In genomic region chr3:132593950-132594328, GRCh38 we compare ENCODE assay signal across 17 cellular contexts. TPM values are rescaled to one million over a fixed set of nuclear protein-coding genes. Genes with fewer than 3 reads are reported as not detected.
DNase-seq lines count a peak whose midpoint lies in the region; ATAC-seq and TF ChIP-seq lines count a peak whose summit lies in the region.
"Had no signal": no experiment of that assay in that cellular context is flagged by ENCODE, and none has a peak within 500 bp of the region (broad histone marks: within the 10 kb centered on the region; RNA-seq: fewer than 3 reads in every experiment).

No MANE protein-coding gene starts in this region.

- H3K36me3 ChIP-seq in ACC112 (ENCODE audit: insufficient read depth, low read length) (peaks cover 3% of the 10 kb centered on the region; the same call in 1 of the 2 replicates), Karpas-422 (ENCODE audit: insufficient read depth, low read length) (peaks cover 3% of the 10 kb centered on the region; the same call in 1 of the 2 replicates), brain microvascular endothelial cell (replicated peaks) (no peaks in the 10 kb centered on the region), esophagus squamous epithelium (peaks cover 0 to 15% (median 7%) of the 10 kb centered on the region in 3 donors)
- H3K36me3 ChIP-seq: neural progenitor cell had no signal

- TF ChIP-seq POLR2A in esophagus squamous epithelium (IDR thresholded peaks at IDR 0.05): no peak

- WGBS in esophagus squamous epithelium, 2 donors: 30 to 31% methylated on average over 3 of the region's 3 CpGs

- H3K27ac ChIP-seq in ACC112 (ENCODE audit: low read depth, low read length) (peak overlapping the region; percentile 95), Karpas-422 (ENCODE audit: low read length) (no peak overlapping the region), brain microvascular endothelial cell (peak overlapping the region; percentile 63), esophagus squamous epithelium (peak overlapping the region in 2 of 4 donors; percentile 31 to 54)
- H3K27ac ChIP-seq: neural progenitor cell, SJCRH30 had no signal

- H3K27me3 ChIP-seq in ACC112 (ENCODE audit: insufficient read depth, low read length) (no peaks in the 10 kb centered on the region), Karpas-422 (ENCODE audit: low read length) (no peaks in the 10 kb centered on the region), brain microvascular endothelial cell (replicated peaks) (no peaks in the 10 kb centered on the region), esophagus squamous epithelium (no peaks in the 10 kb centered on the region)
- H3K27me3 ChIP-seq: neural progenitor cell, SJCRH30 had no signal

- H2AFZ ChIP-seq in ACC112 (ENCODE audit: low read length, unreplicated experiment): peak overlapping the region; percentile 87
- H2AFZ ChIP-seq in Karpas-422 (ENCODE audit: low read length): peak overlapping the region; percentile 39; the same call in 1 of the 2 replicates
- H2AFZ ChIP-seq: neural progenitor cell had no signal

- no peak overlapping the region for H3K4me2 ChIP-seq in Karpas-422 (ENCODE audit: low read depth, low read length, poor library complexity, severe bottlenecking)

- intact Hi-C loops in esophagus squamous epithelium (cut with DNase I): no loop called here

- H4K20me1 ChIP-seq in Karpas-422 (ENCODE audit: insufficient read depth, low read depth, low read length): no peaks in the 10 kb centered on the region

- peaks cover 2% of the 10 kb centered on the region for H3K79me2 ChIP-seq in ACC112 (ENCODE audit: control insufficient read depth, insufficient read depth, low read length, unreplicated experiment)
- peaks cover 7% of the 10 kb centered on the region for H3K79me2 ChIP-seq in Karpas-422 (ENCODE audit: low read length)

- no peak for DNase-seq in Karpas-422
- DNase-seq in brain microvascular endothelial cell: peak; percentile 74
- DNase-seq in iris pigment epithelial cell (ENCODE audit: low read depth): peak; percentile 82
- no peak for DNase-seq in NCI-H1417 treated with DMSO at 0.1 percent for 48 hours (lab: John Stamatoyannopoulos, UW)
- DNase-seq in nucleus accumbens (lab: John Stamatoyannopoulos, UW): no peak
- no peak for DNase-seq in esophagus squamous epithelium (lab: John Stamatoyannopoulos, UW)
- DNase-seq: activated CD4-positive, alpha-beta T cell treated with anti-CD3 and anti-CD28 coated beads for 36 hours; AML-193; endodermal cell; GF-D8; NCI-H446; SJCRH30; stimulated activated naive CD4-positive, alpha-beta T cell treated with Interleukin-2 at 50 U/mL for 16 hours had no signal

- no peak for ATAC-seq in GM21423 (IDR thresholded peaks at IDR 0.05; ENCODE audit: unreplicated experiment)
- ATAC-seq: activated CD4-positive, alpha-beta T cell treated with anti-CD3 and anti-CD28 coated beads for 36 hours had no signal

- peaks cover 35% of the 10 kb centered on the region for H3K4me1 ChIP-seq in ACC112 (ENCODE audit: control insufficient read depth, insufficient read depth, low read length, unreplicated experiment)
- peaks cover 57% of the 10 kb centered on the region for H3K4me1 ChIP-seq in Karpas-422 (ENCODE audit: low read length)
- peaks cover 0 to 18% (median 12%) of the 10 kb centered on the region in 3 donors for H3K4me1 ChIP-seq in esophagus squamous epithelium
- H3K4me1 ChIP-seq: SJCRH30 had no signal

- no peak overlapping the region for H3K9ac ChIP-seq in Karpas-422 (ENCODE audit: low read length)
- H3K9ac ChIP-seq: neural progenitor cell had no signal

- H3K9me3 ChIP-seq in Karpas-422 (ENCODE audit: low read length): no peaks in the 10 kb centered on the region
- H3K9me3 ChIP-seq in esophagus squamous epithelium: no peaks in the 10 kb centered on the region
- H3K9me3 ChIP-seq: SJCRH30 had no signal

- no peaks in the 10 kb centered on the region for H3K9me2 ChIP-seq in Karpas-422 (replicated peaks; ENCODE audit: insufficient read depth, low read length)

- in situ Hi-C loops in brain microvascular endothelial cell (cut with HindIII; ENCODE audit: low pct_ligation_motif_present, low sequenced_read_pairs): no loop called here

- H3K4me3 ChIP-seq in ACC112 (ENCODE audit: low read depth, low read length): peak overlapping the region; percentile 34; the same call in 1 of the 2 replicates
- H3K4me3 ChIP-seq in Karpas-422 (ENCODE audit: low read length): no peak overlapping the region
- no peak overlapping the region for H3K4me3 ChIP-seq in brain microvascular endothelial cell (ENCODE audit: low read depth, low read length)
- H3K4me3 ChIP-seq in esophagus squamous epithelium: no peak overlapping the region
- H3K4me3 ChIP-seq: neural progenitor cell, SJCRH30 had no signal

- TF ChIP-seq CTCF in brain microvascular endothelial cell (IDR thresholded peaks at IDR 0.05; ENCODE audit: low read depth, low read length, missing control alignments): no peak
- TF ChIP-seq CTCF in esophagus squamous epithelium (IDR thresholded peaks at IDR 0.05): no peak

RNA-seq across cellular contexts. Expression of gene ACKR4, which starts 3.1 kb away (rescaled TPM):
- total RNA-seq in Karpas-422 (2014; rRNA removed; shearing (Covaris generic); ENCODE audit: low replicate concordance): 7.4 and 8.4 TPM in 2 replicates
- total RNA-seq in esophagus squamous epithelium: 1 to 10 TPM in 1 of 4 donors, under 1 TPM in 2, not detected in 1; 0.31 to 1.1 (median 0.88) TPM
- total RNA-seq: endodermal cell, H1, SJCRH30 had no signal

Comparison
In these comparisons a context has a peak if more than half of its experiments do, and no peak if none do; other contexts are left out.
1. DNase-seq: peak in brain microvascular endothelial cell (single experiment) and iris pigment epithelial cell (single experiment); none in Karpas-422 (single experiment), NCI-H1417 treated with DMSO at 0.1 percent for 48 hours (single experiment), nucleus accumbens (0 of 56) and esophagus squamous epithelium (single experiment).